In the genomic region with DNA sequence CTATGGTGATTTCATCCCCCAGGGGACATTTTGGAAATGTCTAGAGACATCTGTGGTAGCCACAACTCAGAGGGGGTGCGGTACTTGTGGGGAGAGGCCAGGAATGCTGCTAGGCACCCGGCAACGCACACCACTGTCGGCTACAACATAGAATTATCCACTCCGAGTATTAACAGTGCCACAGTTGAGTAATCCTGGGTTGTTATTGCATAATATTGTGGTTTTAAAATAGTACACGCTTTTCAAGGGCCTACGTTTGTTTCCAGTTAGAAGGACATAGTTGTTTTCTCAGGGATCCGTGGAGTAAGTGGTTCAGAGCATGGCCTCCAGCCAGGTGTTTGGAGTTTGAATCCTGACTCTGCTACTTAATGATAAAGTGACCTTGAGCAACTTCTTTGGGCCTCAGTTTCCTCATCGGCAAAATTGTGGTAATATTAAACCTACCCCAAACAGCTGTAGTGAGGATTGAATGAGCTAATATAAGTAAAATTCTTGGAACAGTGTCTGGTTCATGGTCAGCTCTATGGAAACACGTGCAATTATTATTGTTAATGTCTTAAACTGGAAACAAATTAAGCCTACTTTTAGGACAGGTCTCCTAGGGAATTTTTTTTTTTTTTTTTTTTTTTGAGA, we compare ENCODE assay signal across 9 cellular contexts. TPM values are rescaled to one million over a fixed set of nuclear protein-coding genes. Genes with fewer than 3 reads are reported as not detected.
DNase-seq lines count a peak whose midpoint lies in the region; ATAC-seq and TF ChIP-seq lines count a peak whose summit lies in the region.
"Had no signal": no experiment of that assay in that cellular context is flagged by ENCODE, and none has a peak within 500 bp of the region (broad histone marks: within the 10 kb centered on the region; RNA-seq: fewer than 3 reads in every experiment).

No MANE protein-coding gene starts in this region.

- peaks cover 3 to 21% (median 16%) of the 10 kb centered on the region in 11 donors for H3K9me3 Mint-ChIP-seq in naive thymus-derived CD4-positive, alpha-beta T cell
- H3K9me3 Mint-ChIP-seq in T-helper 2 cell treated with Interferon-gamma antibody and Interleukin-4, amounts not matched to agents 5 μg/mL and 100 μg/mL, for 36 hours, result peaks cover 16% of the 10 kb centered on the region

- H3K4me3 ChIP-seq in dorsolateral prefrontal cortex, result peak overlapping the region in 3 of 59 donors; percentile 9 to 14 (median 12)
- no peak overlapping the region for H3K4me3 ChIP-seq in naive thymus-derived CD4-positive, alpha-beta T cell (ENCODE audit: low read length)

- DNase-seq in NCI-H2196 treated with DMSO at 0.1 percent for 48 hours (lab: John Stamatoyannopoulos, UW; ENCODE audit: unreplicated experiment) (peak; percentile 15), dorsolateral prefrontal cortex (no peak), cerebellum (ENCODE audit: low spot score) (no peak)
- DNase-seq in naive thymus-derived CD4-positive, alpha-beta T cell, result no peak
- DNase-seq in T-helper 2 cell treated with Interferon-gamma antibody and Interleukin-4, amounts not matched to agents 5 μg/mL and 100 μg/mL, for 36 hours (ENCODE audit: low spot score), result no peak

- POLR2A ChIA-PET in naive thymus-derived CD4-positive, alpha-beta T cell (lab: Charles Lee), result no interaction called here

- H3K27ac Mint-ChIP-seq in naive thymus-derived CD4-positive, alpha-beta T cell, result no peak overlapping the region
- H3K27ac Mint-ChIP-seq in T-helper 2 cell treated with Interferon-gamma antibody and Interleukin-4, amounts not matched to agents 5 μg/mL and 100 μg/mL, for 36 hours, result no peak overlapping the region

- ATAC-seq in GM21423 (IDR thresholded peaks at IDR 0.05; ENCODE audit: unreplicated experiment), result peak; percentile 49
- ATAC-seq in naive thymus-derived CD4-positive, alpha-beta T cell, result peak; percentile 24
- ATAC-seq in GM18517 (IDR thresholded peaks at IDR 0.05; ENCODE audit: unreplicated experiment), result no peak
- no peak for ATAC-seq in HG03025 (IDR thresholded peaks at IDR 0.05; ENCODE audit: low FRiP score, unreplicated experiment)

- peaks cover 0 to 15% (median 0%) of the 10 kb centered on the region in 7 donors for H3K4me1 Mint-ChIP-seq in naive thymus-derived CD4-positive, alpha-beta T cell
- peaks cover 3% of the 10 kb centered on the region for H3K4me1 Mint-ChIP-seq in T-helper 2 cell treated with Interferon-gamma antibody and Interleukin-4, amounts not matched to agents 5 μg/mL and 100 μg/mL, for 36 hours (ENCODE audit: low read depth)

- H3K27ac ChIP-seq in dorsolateral prefrontal cortex, result peak overlapping the region in 41 of 59 donors; percentile 1 to 78 (median 48)
- no peak overlapping the region for H3K27ac ChIP-seq in naive thymus-derived CD4-positive, alpha-beta T cell (ENCODE audit: low read depth, low read length)

- H3K9me3 ChIP-seq in naive thymus-derived CD4-positive, alpha-beta T cell (ENCODE audit: control insufficient read depth in 2 of 3, low read length in 3 of 3), result no peaks in the 10 kb centered on the region

- H3K36me3 Mint-ChIP-seq in naive thymus-derived CD4-positive, alpha-beta T cell, result peaks cover 2 to 10% (median 5%) of the 10 kb centered on the region in 5 donors
- H3K36me3 Mint-ChIP-seq in T-helper 2 cell treated with Interferon-gamma antibody and Interleukin-4, amounts not matched to agents 5 μg/mL and 100 μg/mL, for 36 hours (ENCODE audit: low read depth), result no peaks in the 10 kb centered on the region

- H3K27me3 Mint-ChIP-seq in naive thymus-derived CD4-positive, alpha-beta T cell, result peaks cover 18 to 48% (median 36%) of the 10 kb centered on the region in 5 donors
- peaks cover 37% of the 10 kb centered on the region for H3K27me3 Mint-ChIP-seq in T-helper 2 cell treated with Interferon-gamma antibody and Interleukin-4, amounts not matched to agents 5 μg/mL and 100 μg/mL, for 36 hours (ENCODE audit: low read depth)

- no peaks in the 10 kb centered on the region for H3K27me3 ChIP-seq in dorsolateral prefrontal cortex
- H3K27me3 ChIP-seq in naive thymus-derived CD4-positive, alpha-beta T cell (ENCODE audit: control insufficient read depth in 2 of 2, insufficient read depth in 2 of 2, low read length in 2 of 2), result no peaks in the 10 kb centered on the region

- CTCF ChIA-PET in naive thymus-derived CD4-positive, alpha-beta T cell (lab: Charles Lee), result no interaction called here

- TF ChIP-seq CTCF in dorsolateral prefrontal cortex (IDR thresholded peaks at IDR 0.05 in 54 of 56, conservative IDR thresholded peaks at IDR 0.05 in 2 of 56; ENCODE audit: low read depth in 1 of 56, partially characterized antibody in 56 of 56), result no peak

- H3K36me3 ChIP-seq in naive thymus-derived CD4-positive, alpha-beta T cell (ENCODE audit: control insufficient read depth in 2 of 3, insufficient read depth in 3 of 3, low read length in 3 of 3), result no peaks in the 10 kb centered on the region

- H3K4me1 ChIP-seq in naive thymus-derived CD4-positive, alpha-beta T cell (ENCODE audit: control insufficient read depth in 2 of 2, insufficient read depth in 2 of 2, low read length in 2 of 2), result peaks cover 0 to 13% of the 10 kb centered on the region in 2 donors

- intact Hi-C loops in dorsolateral prefrontal cortex (cut with DNase I), result no loop called here
- intact Hi-C loops in naive thymus-derived CD4-positive, alpha-beta T cell (cut with micrococcal nuclease), result no loop called here

- no peak overlapping the region for H3K4me3 Mint-ChIP-seq in naive thymus-derived CD4-positive, alpha-beta T cell
- no peak overlapping the region for H3K4me3 Mint-ChIP-seq in T-helper 2 cell treated with Interferon-gamma antibody and Interleukin-4, amounts not matched to agents 5 μg/mL and 100 μg/mL, for 36 hours

RNA-seq across cellular contexts. Expression of a gene that starts 24.5 kb away (rescaled TPM):
- total RNA-seq in dorsolateral prefrontal cortex (100 to 1,000 TPM in 1 of 120 experiments, 10 to 100 TPM in 119; 12.4 to 139 (median 33.9) TPM), cerebellum (5.7 TPM)
- total RNA-seq in naive thymus-derived CD4-positive, alpha-beta T cell, result 10 to 100 TPM in 1 of 5 experiments, 1 to 10 TPM in 3, under 1 TPM in 1; 0.19 to 10.6 (median 3.9) TPM
- under 1 TPM in 1 of 2 donors, not detected in 1; 0.09 TPM for polyA plus RNA-seq in naive thymus-derived CD4-positive, alpha-beta T cell

RNA-seq across cellular contexts. Expression of a gene that starts 25.1 kb away (rescaled TPM):
- total RNA-seq in dorsolateral prefrontal cortex (under 1 TPM in 2 of 120 experiments, not detected in 118; 0.44 to 0.60 TPM), cerebellum (not detected)
- not detected for total RNA-seq in naive thymus-derived CD4-positive, alpha-beta T cell
- not detected for polyA plus RNA-seq in naive thymus-derived CD4-positive, alpha-beta T cell
- total RNA-seq: T-helper 2 cell treated with Interferon-gamma antibody and Interleukin-4, amounts not matched to agents 100 ng/mL and 5 ng/mL, for 36 hours had no signal

RNA-seq across cellular contexts. Expression of a gene that starts 53.1 kb away (rescaled TPM):
- 1 to 10 TPM in 58 of 120 experiments, under 1 TPM in 56, not detected in 6; 0.31 to 4.9 (median 1.0) TPM for total RNA-seq in dorsolateral prefrontal cortex
- total RNA-seq in naive thymus-derived CD4-positive, alpha-beta T cell, result under 1 TPM in 1 of 5 experiments, not detected in 4; 0.22 TPM
- polyA plus RNA-seq in naive thymus-derived CD4-positive, alpha-beta T cell, result under 1 TPM in 1 of 2 donors, not detected in 1; 0.11 TPM
- not detected for total RNA-seq in cerebellum
- total RNA-seq: T-helper 2 cell treated with Interferon-gamma antibody and Interleukin-4, amounts not matched to agents 100 ng/mL and 5 ng/mL, for 36 hours had no signal

Comparison
In these comparisons a context has a peak if more than half of its experiments do, and no peak if none do; other contexts are left out.
1. ATAC-seq: peak in GM21423 (single experiment) and naive thymus-derived CD4-positive, alpha-beta T cell (single experiment); none in GM18517 (single experiment) and HG03025 (single experiment).